ENCODE assay signal across 8 cellular contexts in the genomic region with DNA sequence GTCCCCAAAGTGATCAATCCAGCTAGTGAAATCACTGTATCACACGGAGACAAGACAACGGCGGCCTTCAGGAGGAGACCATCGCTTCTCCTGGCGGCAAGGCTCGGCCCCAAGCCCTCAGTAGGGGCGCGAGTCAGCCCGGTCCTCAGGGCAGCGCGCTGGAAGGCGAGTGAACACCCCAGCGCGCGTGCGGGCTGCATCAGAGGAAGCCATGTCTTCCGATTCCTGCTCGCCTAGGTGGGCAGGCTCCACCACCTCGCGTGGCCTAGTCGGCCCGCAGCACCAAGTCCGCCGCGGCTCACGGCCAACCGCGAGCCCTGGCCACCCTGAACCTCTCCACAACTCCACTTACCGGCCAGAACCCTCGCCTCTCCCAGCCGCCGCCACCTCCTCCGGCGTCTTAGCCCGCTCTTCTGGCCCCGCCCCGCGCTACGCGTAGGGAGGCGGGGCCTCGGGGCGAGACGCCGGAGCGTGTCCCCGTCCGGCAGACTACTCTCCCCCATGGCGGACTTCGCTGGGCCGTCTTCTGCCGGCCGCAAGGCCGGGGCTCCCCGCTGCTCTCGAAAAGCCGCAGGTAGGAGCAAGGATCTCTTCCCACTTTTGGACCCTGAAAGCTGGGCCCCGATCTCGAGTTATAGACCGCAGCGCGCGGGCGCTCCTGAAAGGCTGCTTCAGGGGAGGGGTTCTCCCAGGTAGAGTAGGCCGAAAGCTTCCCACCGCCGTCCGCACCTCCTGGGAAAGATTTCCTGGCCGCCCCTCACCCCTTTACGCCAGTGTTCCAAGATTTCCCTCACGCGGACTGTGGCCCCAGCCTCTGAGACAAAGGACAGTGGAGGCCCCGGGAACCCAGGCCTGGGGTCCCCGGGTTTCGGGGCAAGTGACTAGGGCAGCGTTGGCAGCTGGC.
DNase-seq lines count a peak whose midpoint lies in the region; ATAC-seq and TF ChIP-seq lines count a peak whose summit lies in the region.

A gene with protein sequence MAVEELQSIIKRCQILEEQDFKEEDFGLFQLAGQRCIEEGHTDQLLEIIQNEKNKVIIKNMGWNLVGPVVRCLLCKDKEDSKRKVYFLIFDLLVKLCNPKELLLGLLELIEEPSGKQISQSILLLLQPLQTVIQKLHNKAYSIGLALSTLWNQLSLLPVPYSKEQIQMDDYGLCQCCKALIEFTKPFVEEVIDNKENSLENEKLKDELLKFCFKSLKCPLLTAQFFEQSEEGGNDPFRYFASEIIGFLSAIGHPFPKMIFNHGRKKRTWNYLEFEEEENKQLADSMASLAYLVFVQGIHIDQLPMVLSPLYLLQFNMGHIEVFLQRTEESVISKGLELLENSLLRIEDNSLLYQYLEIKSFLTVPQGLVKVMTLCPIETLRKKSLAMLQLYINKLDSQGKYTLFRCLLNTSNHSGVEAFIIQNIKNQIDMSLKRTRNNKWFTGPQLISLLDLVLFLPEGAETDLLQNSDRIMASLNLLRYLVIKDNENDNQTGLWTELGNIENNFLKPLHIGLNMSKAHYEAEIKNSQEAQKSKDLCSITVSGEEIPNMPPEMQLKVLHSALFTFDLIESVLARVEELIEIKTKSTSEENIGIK (minus strand): TSS at position 415 of the 904 bp plus-strand sequence. CDS start 988 bp downstream, outside the sequence.
TSS of gene RPAP2 (plus strand) at position 487 of the 904 bp plus-strand sequence. CDS start at position 502, 15 bp downstream.

- DNase-seq in AG20443 (ENCODE audit: low spot score) (peak; percentile 97), NCI-H226 (peak; percentile 84), cerebellar nuclear complex (lab: John Stamatoyannopoulos, UW) (peak; percentile 19 to 64), kidney tubule cell (ENCODE audit: low spot score) (peak; percentile 91)
- DNase-seq in activated CD4-positive, CD25-positive, alpha-beta regulatory T cell treated with anti-CD3 and anti-CD28 coated beads, Interleukin-2, amount 50 U/mL, for 72 hours, result peak; percentile 84
- peak; percentile 32 to 45 for DNase-seq in stimulated activated CD4-positive, alpha-beta T cell treated with anti-CD3 and anti-CD28 coated beads, Interleukin-1b, Interleukin-23, amount 100 ng/mL, for 1 hour (ENCODE audit: low read depth in 2 of 2)

- peak; percentile 98 for TF ChIP-seq POLR2A in GM18951 (IDR thresholded peaks at IDR 0.05; ENCODE audit: extremely low read depth, insufficient read depth, insufficient read length)

- in situ Hi-C loops in GM18951 (cut with MboI; ENCODE audit: low sequenced_read_pairs, unreplicated experiment), result no loop called here

- peak; percentile 99 for ATAC-seq in HG03175 (IDR thresholded peaks at IDR 0.05; ENCODE audit: unreplicated experiment)

Comparison
In these comparisons a context has a peak if more than half of its experiments do, and no peak if none do; other contexts are left out.
1. Peak in every context shown above with its lines: DNase-seq and ATAC-seq.
2. DNase-seq: peak in every context shown above with its lines; median percentile 97 in AG20443; 91 in kidney tubule cell; 84 in NCI-H226; 84 in activated CD4-positive, CD25-positive, alpha-beta regulatory T cell treated with anti-CD3 and anti-CD28 coated beads, Interleukin-2, amount 50 U/mL, for 72 hours; 42 in cerebellar nuclear complex; 38 in stimulated activated CD4-positive, alpha-beta T cell treated with anti-CD3 and anti-CD28 coated beads, Interleukin-1b, Interleukin-23, amount 100 ng/mL, for 1 hour.